Comparison of ENCODE assay signal across 29 cellular contexts in the genomic region with DNA sequence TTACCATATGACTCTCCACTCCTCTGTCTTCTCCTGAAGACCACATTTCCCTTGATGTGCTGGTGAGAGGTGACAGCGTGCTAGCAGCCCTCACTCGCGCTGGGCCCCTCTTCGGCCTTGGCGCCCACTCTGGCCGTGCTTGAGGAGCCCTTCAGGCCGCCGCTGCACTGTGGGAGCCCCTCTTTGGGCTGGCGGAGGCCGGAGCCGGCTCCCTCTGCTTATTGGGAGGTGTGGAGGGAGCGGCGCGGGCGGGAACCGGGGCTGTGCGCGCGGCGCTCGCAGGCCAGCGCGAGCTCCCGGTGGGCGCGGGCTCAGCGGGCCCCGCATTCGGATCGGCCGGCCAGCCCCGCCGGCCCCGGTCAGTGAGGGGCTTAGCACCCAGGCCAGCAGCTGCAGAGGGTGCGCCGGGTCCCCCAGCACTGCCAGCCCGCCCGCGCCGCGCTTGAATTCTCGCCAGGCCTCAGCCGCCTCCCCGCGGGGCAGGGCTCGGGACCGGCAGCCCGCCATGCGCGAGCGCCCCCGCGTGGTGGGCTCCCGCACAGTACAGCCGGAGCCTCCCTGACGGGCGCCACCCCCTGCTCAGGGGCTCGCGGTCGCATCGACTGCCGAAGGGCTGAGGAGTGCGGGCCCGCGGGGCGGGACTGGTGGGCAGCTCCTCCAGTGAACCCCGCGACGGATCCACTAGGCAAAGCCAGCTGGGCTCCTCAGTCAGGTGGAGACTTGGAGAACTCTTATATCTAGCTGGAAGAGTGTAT.
"Had no signal": no experiment of that assay in that cellular context is flagged by ENCODE, and none has a peak within 500 bp of the region (broad histone marks: within the 10 kb centered on the region; RNA-seq: fewer than 3 reads in every experiment).

No MANE protein-coding gene starts in this region.

- H3K36me3 ChIP-seq: colonic mucosa, left lung, pancreas, prostate gland, stomach, tibial artery had no signal

- H3K4me1 Mint-ChIP-seq: activated CD4-positive, alpha-beta T cell treated with anti-CD3 and anti-CD28 coated beads, Interleukin-2, amount 10 ng/mL, durations not matched to agents 24 days and 14 days; activated T-helper 17 cell treated with anti-CD3 and anti-CD28 coated beads, Interleukin-2, amount 50 U/mL, for 72 hours; naive thymus-derived CD4-positive, alpha-beta T cell had no signal

- H3K9me3 ChIP-seq: colonic mucosa, pancreas, prostate gland, SK-N-SH, tibial artery had no signal

- H3K27ac ChIP-seq: colonic mucosa, left lung, pancreas, prostate gland, stomach, VCaP had no signal

- H3K36me3 Mint-ChIP-seq: activated CD4-positive, alpha-beta memory T cell treated with anti-CD3 and anti-CD28 coated beads for 36 hours; naive thymus-derived CD4-positive, alpha-beta T cell had no signal

- ATAC-seq: activated naive CD4-positive, alpha-beta T cell treated with anti-CD3 and anti-CD28 coated beads, Interleukin-2, amount 50 U/mL, for 72 hours; activated T-cell treated with anti-CD3 and anti-CD28 coated beads, Interleukin-2, amount 50 U/mL, for 4 hours; activated T-helper 17 cell treated with anti-CD3 and anti-CD28 coated beads, Interleukin-2, amount 50 U/mL, for 72 hours; left lung; naive thymus-derived CD4-positive, alpha-beta T cell had no signal

- H3K27me3 ChIP-seq: colonic mucosa, left lung, pancreas, stomach, tibial artery had no signal

- DNase-seq: activated CD4-positive, alpha-beta memory T cell treated with anti-CD3 and anti-CD28 coated beads for 36 hours; activated CD4-positive, alpha-beta T cell treated with anti-CD3 and anti-CD28 coated beads, Interleukin-2, amount 10 ng/mL, durations not matched to agents 24 days and 14 days; activated CD4-positive, CD25-positive, alpha-beta regulatory T cell treated with anti-CD3 and anti-CD28 coated beads, Interleukin-2, amount 50 U/mL, for 72 hours; activated CD8-positive, alpha-beta memory T cell treated with anti-CD3 and anti-CD28 coated beads, Interleukin-2, amount 50 U/mL, for 4 hours; activated naive CD4-positive, alpha-beta T cell; activated T-cell treated with anti-CD3 and anti-CD28 coated beads, Interleukin-2, amount 50 U/mL, for 4 hours; anterior cingulate cortex; colonic mucosa; effector memory CD4-positive, alpha-beta T cell; mesendoderm; naive thymus-derived CD4-positive, alpha-beta T cell; retina; SK-N-SH; stimulated activated CD4-positive, alpha-beta T cell treated with anti-CD3 and anti-CD28 coated beads, Interleukin-2, amount 100 ng/mL, for 48 hours; stomach; SW 1271; T-helper 9 cell; tibial artery had no signal

- H3K27ac Mint-ChIP-seq: activated CD4-positive, alpha-beta memory T cell treated with anti-CD3 and anti-CD28 coated beads for 36 hours; activated CD4-positive, alpha-beta T cell treated with anti-CD3 and anti-CD28 coated beads, Interleukin-2, amount 10 ng/mL, durations not matched to agents 24 days and 14 days; activated naive CD4-positive, alpha-beta T cell treated with anti-CD3 and anti-CD28 coated beads, Interleukin-2, amount 50 U/mL, for 72 hours; activated T-helper 17 cell treated with anti-CD3 and anti-CD28 coated beads, Interleukin-2, amount 50 U/mL, for 72 hours; naive thymus-derived CD4-positive, alpha-beta T cell; T-helper 1 cell treated with Interleukin-12 subunit alpha and Interleukin-12 subunit beta and Interleukin-4 antibody, amounts not matched to agents 30 μg/mL and 1 μg/mL, for 36 hours had no signal

- H3K4me1 ChIP-seq: colonic mucosa, left lung, prostate gland had no signal

- H3K4me3 ChIP-seq: colonic mucosa, left lung, lung, pancreas, prostate gland had no signal

- H3K9ac ChIP-seq: SK-N-SH had no signal

- H3K27me3 Mint-ChIP-seq: activated CD4-positive, alpha-beta memory T cell treated with anti-CD3 and anti-CD28 coated beads for 36 hours; activated CD4-positive, alpha-beta T cell treated with anti-CD3 and anti-CD28 coated beads, Interleukin-2, amount 10 ng/mL, durations not matched to agents 24 days and 14 days; activated T-helper 17 cell treated with anti-CD3 and anti-CD28 coated beads, Interleukin-2, amount 50 U/mL, for 72 hours; naive thymus-derived CD4-positive, alpha-beta T cell had no signal

- FAIRE-seq: bronchial epithelial cell, frontal cortex, pancreas, TTC549 had no signal

- H3K4me3 Mint-ChIP-seq: activated CD4-positive, alpha-beta memory T cell treated with anti-CD3 and anti-CD28 coated beads for 36 hours; activated CD4-positive, alpha-beta T cell treated with anti-CD3 and anti-CD28 coated beads, Interleukin-2, amount 10 ng/mL, durations not matched to agents 24 days and 14 days; activated T-cell treated with anti-CD3 and anti-CD28 coated beads, Interleukin-2, amount 50 U/mL, for 4 hours; activated T-helper 17 cell treated with anti-CD3 and anti-CD28 coated beads, Interleukin-2, amount 50 U/mL, for 72 hours; naive thymus-derived CD4-positive, alpha-beta T cell; T-helper 1 cell treated with Interleukin-12 subunit alpha and Interleukin-12 subunit beta and Interleukin-4 antibody, amounts not matched to agents 30 μg/mL and 1 μg/mL, for 36 hours had no signal
